Comparison of ENCODE assay signal across 1 cellular context in the genomic region with DNA sequence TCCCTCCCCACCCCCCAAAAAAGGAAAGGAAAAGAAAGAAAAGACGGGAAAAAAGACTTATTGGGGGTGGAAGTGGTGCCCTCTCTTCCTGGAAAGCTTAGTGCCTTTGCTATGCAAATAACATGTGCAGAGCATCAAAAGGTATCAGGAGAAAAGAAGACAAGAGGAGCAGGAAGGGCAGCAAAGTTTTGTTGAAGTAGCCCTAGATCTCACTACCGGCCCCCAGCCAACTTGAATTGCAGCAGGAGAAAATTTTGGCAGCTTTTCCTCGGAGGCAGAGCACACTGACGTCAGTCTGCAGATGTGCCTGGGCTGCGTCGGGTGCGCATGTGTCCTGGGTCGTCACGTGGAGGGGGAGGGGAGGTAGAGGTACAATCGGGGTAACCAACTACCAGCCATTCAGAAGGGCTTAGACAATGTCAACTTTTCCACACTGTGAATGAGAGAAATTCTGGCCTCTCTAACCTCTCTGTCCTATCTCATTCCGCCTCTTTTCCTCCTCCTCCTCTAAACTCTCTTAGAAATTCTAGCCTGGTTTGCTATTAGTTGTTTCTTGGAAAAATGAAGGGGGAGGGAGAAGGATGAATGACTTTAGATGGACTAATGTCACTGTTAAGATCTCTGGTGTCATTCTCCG.
TF ChIP-seq lines count a peak whose summit lies in the region.

A gene with protein sequence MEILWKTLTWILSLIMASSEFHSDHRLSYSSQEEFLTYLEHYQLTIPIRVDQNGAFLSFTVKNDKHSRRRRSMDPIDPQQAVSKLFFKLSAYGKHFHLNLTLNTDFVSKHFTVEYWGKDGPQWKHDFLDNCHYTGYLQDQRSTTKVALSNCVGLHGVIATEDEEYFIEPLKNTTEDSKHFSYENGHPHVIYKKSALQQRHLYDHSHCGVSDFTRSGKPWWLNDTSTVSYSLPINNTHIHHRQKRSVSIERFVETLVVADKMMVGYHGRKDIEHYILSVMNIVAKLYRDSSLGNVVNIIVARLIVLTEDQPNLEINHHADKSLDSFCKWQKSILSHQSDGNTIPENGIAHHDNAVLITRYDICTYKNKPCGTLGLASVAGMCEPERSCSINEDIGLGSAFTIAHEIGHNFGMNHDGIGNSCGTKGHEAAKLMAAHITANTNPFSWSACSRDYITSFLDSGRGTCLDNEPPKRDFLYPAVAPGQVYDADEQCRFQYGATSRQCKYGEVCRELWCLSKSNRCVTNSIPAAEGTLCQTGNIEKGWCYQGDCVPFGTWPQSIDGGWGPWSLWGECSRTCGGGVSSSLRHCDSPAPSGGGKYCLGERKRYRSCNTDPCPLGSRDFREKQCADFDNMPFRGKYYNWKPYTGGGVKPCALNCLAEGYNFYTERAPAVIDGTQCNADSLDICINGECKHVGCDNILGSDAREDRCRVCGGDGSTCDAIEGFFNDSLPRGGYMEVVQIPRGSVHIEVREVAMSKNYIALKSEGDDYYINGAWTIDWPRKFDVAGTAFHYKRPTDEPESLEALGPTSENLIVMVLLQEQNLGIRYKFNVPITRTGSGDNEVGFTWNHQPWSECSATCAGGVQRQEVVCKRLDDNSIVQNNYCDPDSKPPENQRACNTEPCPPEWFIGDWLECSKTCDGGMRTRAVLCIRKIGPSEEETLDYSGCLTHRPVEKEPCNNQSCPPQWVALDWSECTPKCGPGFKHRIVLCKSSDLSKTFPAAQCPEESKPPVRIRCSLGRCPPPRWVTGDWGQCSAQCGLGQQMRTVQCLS (N-terminal part only) (minus strand): TSS at position 286 of the 637 bp plus-strand sequence. CDS start 8,247 bp downstream, outside the sequence.

TF ChIP-seq in SK-N-SH, 30 proteins besides CTCF, POLR2A, EP300 and RAD21 (continued from another document):
- TF ChIP-seq, protein P1, sequence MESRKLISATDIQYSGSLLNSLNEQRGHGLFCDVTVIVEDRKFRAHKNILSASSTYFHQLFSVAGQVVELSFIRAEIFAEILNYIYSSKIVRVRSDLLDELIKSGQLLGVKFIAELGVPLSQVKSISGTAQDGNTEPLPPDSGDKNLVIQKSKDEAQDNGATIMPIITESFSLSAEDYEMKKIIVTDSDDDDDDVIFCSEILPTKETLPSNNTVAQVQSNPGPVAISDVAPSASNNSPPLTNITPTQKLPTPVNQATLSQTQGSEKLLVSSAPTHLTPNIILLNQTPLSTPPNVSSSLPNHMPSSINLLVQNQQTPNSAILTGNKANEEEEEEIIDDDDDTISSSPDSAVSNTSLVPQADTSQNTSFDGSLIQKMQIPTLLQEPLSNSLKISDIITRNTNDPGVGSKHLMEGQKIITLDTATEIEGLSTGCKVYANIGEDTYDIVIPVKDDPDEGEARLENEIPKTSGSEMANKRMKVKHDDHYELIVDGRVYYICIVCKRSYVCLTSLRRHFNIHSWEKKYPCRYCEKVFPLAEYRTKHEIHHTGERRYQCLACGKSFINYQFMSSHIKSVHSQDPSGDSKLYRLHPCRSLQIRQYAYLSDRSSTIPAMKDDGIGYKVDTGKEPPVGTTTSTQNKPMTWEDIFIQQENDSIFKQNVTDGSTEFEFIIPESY (IDR thresholded peaks at IDR 0.05; ENCODE audit: borderline replicate concordance, low read depth) = no peak
- TF ChIP-seq, protein P2, sequence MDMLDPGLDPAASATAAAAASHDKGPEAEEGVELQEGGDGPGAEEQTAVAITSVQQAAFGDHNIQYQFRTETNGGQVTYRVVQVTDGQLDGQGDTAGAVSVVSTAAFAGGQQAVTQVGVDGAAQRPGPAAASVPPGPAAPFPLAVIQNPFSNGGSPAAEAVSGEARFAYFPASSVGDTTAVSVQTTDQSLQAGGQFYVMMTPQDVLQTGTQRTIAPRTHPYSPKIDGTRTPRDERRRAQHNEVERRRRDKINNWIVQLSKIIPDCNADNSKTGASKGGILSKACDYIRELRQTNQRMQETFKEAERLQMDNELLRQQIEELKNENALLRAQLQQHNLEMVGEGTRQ (IDR thresholded peaks at IDR 0.05; ENCODE audit: borderline replicate concordance, low read depth, low read length) = peak; percentile 79
- TF ChIP-seq YY1 (IDR thresholded peaks at IDR 0.05; ENCODE audit: low read depth) (no peak), ELF1 (IDR thresholded peaks at IDR 0.05) (no peak), NRF1 (IDR thresholded peaks at IDR 0.05; ENCODE audit: low read depth, low read length) (peak; percentile 88), GATA2 (CRISPR knock-in tag; IDR thresholded peaks at IDR 0.05) (peak; percentile 30; the same call in 1 of the 2 replicates), CHD2 (IDR thresholded peaks at IDR 0.05; ENCODE audit: low read length, partially characterized antibody) (peak; percentile 79), FOXM1 (IDR thresholded peaks at IDR 0.05; ENCODE audit: low read depth) (no peak), TCF12 (IDR thresholded peaks at IDR 0.05) (peak; percentile 77; the same call in 1 of the 2 replicates), JUND (IDR thresholded peaks at IDR 0.05) (0 out of 2 replicates have a peak, but pooled peaks have one; percentile 2), NFIC (IDR thresholded peaks at IDR 0.05; ENCODE audit: borderline replicate concordance) (peak; percentile 88), POLR2AphosphoS5 (IDR thresholded peaks at IDR 0.05; ENCODE audit: low read depth, low read length) (peak; percentile 66), TEAD4 (IDR thresholded peaks at IDR 0.05; ENCODE audit: borderline replicate concordance, insufficient read depth) (0 out of 2 replicates have a peak, but pooled peaks have one; percentile 4), MEF2A (IDR thresholded peaks at IDR 0.05; ENCODE audit: borderline replicate concordance, low read depth) (no peak), SIN3A (IDR thresholded peaks at IDR 0.05; ENCODE audit: borderline replicate concordance, low read depth, low read length) (peak; percentile 84; the same call in 1 of the 2 replicates), RCOR1 (IDR thresholded peaks at IDR 0.05; ENCODE audit: low read length) (peak; percentile 39; the same call in 1 of the 2 replicates), RXRA (IDR thresholded peaks at IDR 0.05; ENCODE audit: borderline replicate concordance, low read depth) (no peak; the same call in 1 of the 2 replicates), MXI1 (IDR thresholded peaks at IDR 0.05; ENCODE audit: low read depth, low read length) (peak; percentile 90), SMC3 (IDR thresholded peaks at IDR 0.05; ENCODE audit: low read depth, low read length) (no peak), FOSL2 (IDR thresholded peaks at IDR 0.05; ENCODE audit: borderline replicate concordance, low read depth) (no peak), FOXJ3 (CRISPR knock-in tag; IDR thresholded peaks at IDR 0.05) (no peak), EZH2phosphoT487 (IDR thresholded peaks at IDR 0.05; ENCODE audit: borderline replicate concordance, low read depth) (no peak), GABPA (IDR thresholded peaks at IDR 0.05; ENCODE audit: low read depth) (no peak)
- TF ChIP-seq, protein P3, sequence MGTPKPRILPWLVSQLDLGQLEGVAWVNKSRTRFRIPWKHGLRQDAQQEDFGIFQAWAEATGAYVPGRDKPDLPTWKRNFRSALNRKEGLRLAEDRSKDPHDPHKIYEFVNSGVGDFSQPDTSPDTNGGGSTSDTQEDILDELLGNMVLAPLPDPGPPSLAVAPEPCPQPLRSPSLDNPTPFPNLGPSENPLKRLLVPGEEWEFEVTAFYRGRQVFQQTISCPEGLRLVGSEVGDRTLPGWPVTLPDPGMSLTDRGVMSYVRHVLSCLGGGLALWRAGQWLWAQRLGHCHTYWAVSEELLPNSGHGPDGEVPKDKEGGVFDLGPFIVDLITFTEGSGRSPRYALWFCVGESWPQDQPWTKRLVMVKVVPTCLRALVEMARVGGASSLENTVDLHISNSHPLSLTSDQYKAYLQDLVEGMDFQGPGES (IDR thresholded peaks at IDR 0.05; ENCODE audit: low read depth, low read length) = no peak
- TF ChIP-seq, protein P4, sequence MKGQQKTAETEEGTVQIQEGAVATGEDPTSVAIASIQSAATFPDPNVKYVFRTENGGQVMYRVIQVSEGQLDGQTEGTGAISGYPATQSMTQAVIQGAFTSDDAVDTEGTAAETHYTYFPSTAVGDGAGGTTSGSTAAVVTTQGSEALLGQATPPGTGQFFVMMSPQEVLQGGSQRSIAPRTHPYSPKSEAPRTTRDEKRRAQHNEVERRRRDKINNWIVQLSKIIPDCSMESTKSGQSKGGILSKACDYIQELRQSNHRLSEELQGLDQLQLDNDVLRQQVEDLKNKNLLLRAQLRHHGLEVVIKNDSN (IDR thresholded peaks at IDR 0.05; ENCODE audit: borderline replicate concordance, low read depth) = peak; percentile 90
- TF ChIP-seq, protein P5, sequence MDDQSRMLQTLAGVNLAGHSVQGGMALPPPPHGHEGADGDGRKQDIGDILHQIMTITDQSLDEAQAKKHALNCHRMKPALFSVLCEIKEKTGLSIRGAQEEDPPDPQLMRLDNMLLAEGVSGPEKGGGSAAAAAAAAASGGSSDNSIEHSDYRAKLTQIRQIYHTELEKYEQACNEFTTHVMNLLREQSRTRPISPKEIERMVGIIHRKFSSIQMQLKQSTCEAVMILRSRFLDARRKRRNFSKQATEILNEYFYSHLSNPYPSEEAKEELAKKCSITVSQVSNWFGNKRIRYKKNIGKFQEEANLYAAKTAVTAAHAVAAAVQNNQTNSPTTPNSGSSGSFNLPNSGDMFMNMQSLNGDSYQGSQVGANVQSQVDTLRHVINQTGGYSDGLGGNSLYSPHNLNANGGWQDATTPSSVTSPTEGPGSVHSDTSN (IDR thresholded peaks at IDR 0.05) = 0 out of 2 replicates have a peak, but pooled peaks have one; percentile 4
- TF ChIP-seq, protein P6, sequence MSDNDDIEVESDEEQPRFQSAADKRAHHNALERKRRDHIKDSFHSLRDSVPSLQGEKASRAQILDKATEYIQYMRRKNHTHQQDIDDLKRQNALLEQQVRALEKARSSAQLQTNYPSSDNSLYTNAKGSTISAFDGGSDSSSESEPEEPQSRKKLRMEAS (IDR thresholded peaks at IDR 0.05; ENCODE audit: low read depth) = peak; percentile 91
TF ChIP-seq in SK-N-SH: peak in this region for 17.
